8 cellular contexts compared by ENCODE assay signal in genomic region chr12:120086801-120087621, GRCh38. TPM values are rescaled to one million over a fixed set of nuclear protein-coding genes. Genes with fewer than 3 reads are reported as not detected.
DNase-seq lines count a peak whose midpoint lies in the region; FAIRE-seq and TF ChIP-seq lines count a peak whose summit lies in the region.

No MANE protein-coding gene starts in this region.

- peaks cover 12% of the 10 kb centered on the region for H3F3A ChIP-seq in MM.1S (ENCODE audit: insufficient read depth, low read length)

- no peak overlapping the region for H2BK5ac ChIP-seq in neuronal stem cell (ENCODE audit: low read length)

- H2BK12ac ChIP-seq in neuronal stem cell (ENCODE audit: low read length), result no peak overlapping the region

- no CpG with 5 or more reads among the region's 55 CpGs for WGBS in neuronal stem cell (ENCODE audit: extremely low coverage in 2 of 2, insufficient read length in 2 of 2, insufficient replicate concordance in 1 of 2), 2 donors

- H3K4me2 ChIP-seq in MM.1S (ENCODE audit: low read depth, low read length) (peak overlapping the region; percentile 83), neuronal stem cell (ENCODE audit: insufficient read depth, low read length, poor library complexity, severe bottlenecking) (peak overlapping the region; percentile 94)

- H3K9me2 ChIP-seq in MM.1S (replicated peaks; ENCODE audit: insufficient read depth, low read length), result no peaks in the 10 kb centered on the region

- H3K4ac ChIP-seq in neuronal stem cell (ENCODE audit: low read length), result no peak overlapping the region

- peak overlapping the region; percentile 73 for H3K23ac ChIP-seq in neuronal stem cell (ENCODE audit: low read depth, low read length, poor library complexity)

- peak overlapping the region; percentile 67 for H2BK15ac ChIP-seq in neuronal stem cell (ENCODE audit: low read length)

- no peak overlapping the region for H4K8ac ChIP-seq in neuronal stem cell (ENCODE audit: low read depth, low read length)

- H3K18ac ChIP-seq in neuronal stem cell (ENCODE audit: low read length), result peak overlapping the region; percentile 91

- peak; percentile 75 for DNase-seq in GF-D8 (lab: John Stamatoyannopoulos, UW)
- peak; percentile 97 for DNase-seq in HCEC 1CT
- peak; percentile 96 for DNase-seq in MM.1S
- peak; percentile 95 for DNase-seq in SIG-M5 (lab: John Stamatoyannopoulos, UW)
- DNase-seq in activated naive CD4-positive, alpha-beta T cell (lab: John Stamatoyannopoulos, UW), result peak; percentile 97 to 99 (median 98)
- peak; percentile 93 to 99 for DNase-seq in frontal cortex (ENCODE audit: low spot score in 2 of 2)
- peak; percentile 99 for DNase-seq in neuronal stem cell (ENCODE audit: low spot score)
- DNase-seq in substantia nigra (lab: John Stamatoyannopoulos, UW), result peak; percentile 87 to 100 (median 99)

- peak overlapping the region; percentile 90 for H3K27ac ChIP-seq in MM.1S (ENCODE audit: low read length)
- peak overlapping the region; percentile 67 for H3K27ac ChIP-seq in neuronal stem cell (replicated peaks; ENCODE audit: low read length)
- H3K27ac ChIP-seq in substantia nigra (ENCODE audit: low read depth, low read length, poor library complexity, severe bottlenecking), result peak overlapping the region; percentile 73

- peaks cover 4% of the 10 kb centered on the region for H3K79me1 ChIP-seq in neuronal stem cell (ENCODE audit: low read depth, low read length)

- H3K4me1 ChIP-seq in MM.1S (ENCODE audit: low read length) (peaks cover 7% of the 10 kb centered on the region; the same call in 1 of the 2 replicates), neuronal stem cell (ENCODE audit: control insufficient read depth in 2 of 2, insufficient read depth in 1 of 2, low read depth in 1 of 2, low read length in 2 of 2) (peaks cover 10 to 23% of the 10 kb centered on the region in 2 donors)

- H4K20me1 ChIP-seq in MM.1S (ENCODE audit: insufficient read depth, low read length), result no peaks in the 10 kb centered on the region

- H3K14ac ChIP-seq in neuronal stem cell (ENCODE audit: low read length), result peak overlapping the region; percentile 38

- H3K27me3 ChIP-seq in MM.1S (replicated peaks; ENCODE audit: insufficient read depth, low read length), result no peaks in the 10 kb centered on the region
- H3K27me3 ChIP-seq in neuronal stem cell (ENCODE audit: control insufficient read depth in 3 of 3, insufficient read depth in 3 of 3, low read depth in 1 of 3, low read length in 3 of 3), result no peaks in the 10 kb centered on the region

- H3K36me3 ChIP-seq in MM.1S (replicated peaks; ENCODE audit: insufficient read depth, low read length), result no peaks in the 10 kb centered on the region
- H3K36me3 ChIP-seq in neuronal stem cell (replicated peaks in 1 of 2; ENCODE audit: control insufficient read depth in 2 of 2, insufficient read depth in 2 of 2, low read length in 2 of 2), result no peaks in the 10 kb centered on the region

- no peak overlapping the region for H4K91ac ChIP-seq in neuronal stem cell (ENCODE audit: low read depth, low read length, poor library complexity)

- H3K4me3 ChIP-seq in MM.1S (ENCODE audit: low read length) (peak overlapping the region; percentile 45), neuronal stem cell (ENCODE audit: low read length in 2 of 2) (peak overlapping the region; percentile 65 to 73)

- H3K79me2 ChIP-seq in MM.1S (ENCODE audit: low read length), result no peaks in the 10 kb centered on the region

- H2AK5ac ChIP-seq in neuronal stem cell (ENCODE audit: low read depth, low read length), result no peak overlapping the region

- no peak overlapping the region for H2BK120ac ChIP-seq in neuronal stem cell (ENCODE audit: low read depth, low read length)

- peak; percentile 72 for TF ChIP-seq CTCF in MM.1S (IDR thresholded peaks at IDR 0.05; ENCODE audit: low read length)

- peak; percentile 89 for FAIRE-seq in frontal cortex (lab: Jason Lieb, UNC)

- H3K9me3 ChIP-seq in MM.1S (replicated peaks; ENCODE audit: insufficient read depth, low read length) (no peaks in the 10 kb centered on the region), neuronal stem cell (replicated peaks in 1 of 2; ENCODE audit: control insufficient read depth in 2 of 2, insufficient read depth in 1 of 2, low read depth in 1 of 2, low read length in 2 of 2) (no peaks in the 10 kb centered on the region)

- H2AFZ ChIP-seq in MM.1S (ENCODE audit: low read length) (peak overlapping the region; percentile 42), neuronal stem cell (ENCODE audit: low read length) (peak overlapping the region; percentile 94)

- H3K9ac ChIP-seq in MM.1S (ENCODE audit: low read length) (peak overlapping the region; percentile 54), neuronal stem cell (ENCODE audit: low read depth, low read length, poor library complexity) (peak overlapping the region; percentile 81)

RNA-seq across cellular contexts. Expression of gene RAB35, which starts 29.5 kb away (rescaled TPM):
- 37.5 TPM for total RNA-seq in frontal cortex
- 26.6 TPM for polyA plus RNA-seq in neuronal stem cell (2013, experiment 1 of 2)
- polyA plus RNA-seq in neuronal stem cell (2013, experiment 2 of 2), result 25.6 TPM

Comparison
In these comparisons a context has a peak if more than half of its experiments do, and no peak if none do; other contexts are left out.
1. Peak in every context shown above with its lines: DNase-seq, H3K4me3 ChIP-seq and H3K27ac ChIP-seq.